1 cellular context compared by ENCODE assay signal in genomic region chr20:58911970-58912369, GRCh38.
TF ChIP-seq lines count a peak whose summit lies in the region.

No MANE protein-coding gene starts in this region.

TF ChIP-seq in GM12878, 131 proteins besides CTCF, POLR2A, EP300 and RAD21 (continued from another document):
- TF ChIP-seq PAX5 (IDR thresholded peaks at IDR 0.05; ENCODE audit: borderline replicate concordance, low read depth, low read length), result 0 out of 2 replicates have a peak, but pooled peaks have one; percentile 22
